ENCODE assay signal across 8 cellular contexts in genomic region chr6:20404641-20405032, GRCh38. TPM values are rescaled to one million over a fixed set of nuclear protein-coding genes. Genes with fewer than 3 reads are reported as not detected.
DNase-seq lines count a peak whose midpoint lies in the region; ATAC-seq, FAIRE-seq and TF ChIP-seq lines count a peak whose summit lies in the region.

No MANE protein-coding gene starts in this region.

- H3K4me3 ChIP-seq in A673 (ENCODE audit: low read depth, low read length, poor library complexity, severe bottlenecking) (peak overlapping the region; percentile 96), colonic mucosa (peak overlapping the region; percentile 79), mesodermal cell (ENCODE audit: extremely low read depth, insufficient read depth, low read length, poor library complexity, severe bottlenecking) (peak overlapping the region; percentile 88)

- H3K9me3 ChIP-seq in A673 (ENCODE audit: low read depth, low read length, poor library complexity, severe bottlenecking) (no peaks in the 10 kb centered on the region), colonic mucosa (no peaks in the 10 kb centered on the region), mesodermal cell (ENCODE audit: control insufficient read depth, low read length) (no peaks in the 10 kb centered on the region)

- peak overlapping the region; percentile 95 for H3K27ac Mint-ChIP-seq in activated B cell treated with CpG ODN at 0.5 μM for 24 hours

- peak; percentile 87 for DNase-seq in A673 (ENCODE audit: low spot score)
- no peak for DNase-seq in GM18507 (ENCODE audit: extremely low spot score, insufficient read length, low read depth)
- peak; percentile 55 for DNase-seq in NCI-H345 (lab: John Stamatoyannopoulos, UW)
- DNase-seq in activated B cell treated with CpG ODN at 0.5 μM for 24 hours = peak; percentile 23
- DNase-seq in colonic mucosa = peak; percentile 56
- peak; percentile 27 to 68 (median 54) for DNase-seq in stimulated activated naive CD4-positive, alpha-beta T cell (lab: John Stamatoyannopoulos, UW)

- H3K4me1 Mint-ChIP-seq in activated B cell treated with CpG ODN at 0.5 μM for 24 hours = peaks cover 45% of the 10 kb centered on the region

- CTCF ChIA-PET in A673 (lab: Charles Lee) = interaction anchor here (1.7 kb wide), 1 partner anchor 123 kb away, joined by 5 read pairs; no protein-coding TSS in a partner anchor
- CTCF ChIA-PET in activated B cell treated with CpG ODN at 0.5 μM for 24 hours (lab: Charles Lee) = interaction anchor here (0.6 to 3.1 kb wide), 23 partner anchors 8 to 276 kb away, joined by 3 to 34 read pairs (median 4); partner anchors contain the start of gene CDKAL1

- peak overlapping the region in 1 of 2 donors; percentile 96 for H3K9ac ChIP-seq in colonic mucosa (ENCODE audit: low read depth in 2 of 2, low read length in 2 of 2)

- 0 to 4% methylated on average over 4 to 5 of the region's 6 CpGs for WGBS in mesodermal cell (ENCODE audit: insufficient coverage in 2 of 2), 2 experiments

- intact Hi-C loops in A673 (cut with micrococcal nuclease; ENCODE audit: unreplicated experiment) = loop anchor here (10.0 kb wide), 1 partner anchor 350 kb away; no protein-coding TSS in a partner anchor
- intact Hi-C loops in activated B cell treated with CpG ODN at 0.5 μM for 24 hours (cut with micrococcal nuclease) = loop anchor here (1.0 to 10.0 kb wide), 6 partner anchors 24 to 1189 kb away; partner anchors contain the start of gene SOX4
- intact Hi-C loops in colonic mucosa (cut with DNase I) = loop anchor here (5.0 kb wide), 1 partner anchor 123 kb away; no protein-coding TSS in a partner anchor

- ATAC-seq in HG03108 (IDR thresholded peaks at IDR 0.05; ENCODE audit: unreplicated experiment) = peak; percentile 19
- ATAC-seq in activated B cell treated with CpG ODN at 0.5 μM for 24 hours (ENCODE audit: low read depth) = peak; percentile 22

- no peaks in the 10 kb centered on the region for H3K9me3 Mint-ChIP-seq in activated B cell treated with CpG ODN at 0.5 μM for 24 hours

- peak; percentile 61 for TF ChIP-seq CTCF in A673 (conservative IDR thresholded peaks at IDR 0.05; ENCODE audit: low read depth, low read length)
- TF ChIP-seq CTCF in activated B cell treated with CpG ODN at 0.5 μM for 24 hours (IDR thresholded peaks at IDR 0.05) = no peak
- TF ChIP-seq CTCF in colonic mucosa (IDR thresholded peaks at IDR 0.05) = peak; percentile 39

- H3K36me3 Mint-ChIP-seq in activated B cell treated with CpG ODN at 0.5 μM for 24 hours (ENCODE audit: low read depth) = peaks cover 15% of the 10 kb centered on the region

- peak overlapping the region; percentile 96 for H3K27ac ChIP-seq in A673 (ENCODE audit: low read depth, low read length, poor library complexity, severe bottlenecking)
- peak overlapping the region; percentile 83 for H3K27ac ChIP-seq in colonic mucosa
- peak overlapping the region; percentile 99 for H3K27ac ChIP-seq in mesodermal cell (ENCODE audit: low read depth, low read length, severe bottlenecking)

- TSS peak; percentile 46 for BruUV-seq in A673 (replicated peaks; lab: Mats Ljungman, UMichigan)

- H3K36me3 ChIP-seq in A673 (ENCODE audit: insufficient read depth, low read length, poor library complexity, severe bottlenecking) = peaks cover 13% of the 10 kb centered on the region
- H3K36me3 ChIP-seq in colonic mucosa = no peaks in the 10 kb centered on the region
- peaks cover 28% of the 10 kb centered on the region for H3K36me3 ChIP-seq in mesodermal cell (ENCODE audit: control insufficient read depth, insufficient read depth, low read length)

- H3K4me1 ChIP-seq in A673 (ENCODE audit: insufficient read depth, low read length, poor library complexity, severe bottlenecking) = no peaks in the 10 kb centered on the region
- no peaks in the 10 kb centered on the region for H3K4me1 ChIP-seq in colonic mucosa
- H3K4me1 ChIP-seq in mesodermal cell (ENCODE audit: control insufficient read depth, insufficient read depth, low read length, poor library complexity, severe bottlenecking) = peaks cover 19% of the 10 kb centered on the region

- POLR2A ChIA-PET in A673 (lab: Charles Lee; ENCODE audit: low non-redundant PET) = interaction anchor here (0.5 kb wide), 1 partner anchor 288 kb away, joined by 3 read pairs; no protein-coding TSS in a partner anchor
- POLR2A ChIA-PET in activated B cell treated with CpG ODN at 0.5 μM for 24 hours (lab: Charles Lee) = interaction anchor here (0.9 to 3.0 kb wide), 5 partner anchors 26 to 130 kb away, joined by 4 to 52 read pairs (median 6); partner anchors contain the start of gene CDKAL1

- H3K4me3 Mint-ChIP-seq in activated B cell treated with CpG ODN at 0.5 μM for 24 hours = peak overlapping the region; percentile 96

- FAIRE-seq in GM18507 (lab: Jason Lieb, UNC) = peak; percentile 89

- no peaks in the 10 kb centered on the region for H3K27me3 Mint-ChIP-seq in activated B cell treated with CpG ODN at 0.5 μM for 24 hours

- H3K27me3 ChIP-seq in A673 (replicated peaks; ENCODE audit: insufficient read depth, low read depth, low read length, poor library complexity) (no peaks in the 10 kb centered on the region), colonic mucosa (no peaks in the 10 kb centered on the region)

RNA-seq across cellular contexts. Expression of gene E2F3, which starts 3.0 kb away (rescaled TPM):
- total RNA-seq in A673 (2021) (41.3 and 42.4 TPM in 2 replicates), activated B cell treated with CpG ODN at 0.5 μM for 24 hours (14.0 and 15.6 TPM in 2 replicates), colonic mucosa (10 to 100 TPM in 1 of 2 donors, 1 to 10 TPM in 1; 10.0 to 11.2 TPM)
- polyA plus RNA-seq in mesodermal cell (2013, experiment 1 of 2) = 16.8 TPM
- 16.4 TPM for polyA plus RNA-seq in mesodermal cell (2013, experiment 2 of 2)
